Comparison of ENCODE assay signal across 29 cellular contexts in genomic region chr18:33034941-33035340, GRCh38.
DNase-seq lines count a peak whose midpoint lies in the region; ATAC-seq, FAIRE-seq and TF ChIP-seq lines count a peak whose summit lies in the region.
"Had no signal": no experiment of that assay in that cellular context is flagged by ENCODE, and none has a peak within 500 bp of the region (broad histone marks: within the 10 kb centered on the region; RNA-seq: fewer than 3 reads in every experiment).

No MANE protein-coding gene starts in this region.

- no peak for ATAC-seq in GM18867 (IDR thresholded peaks at IDR 0.05; ENCODE audit: unreplicated experiment)
- no peak for ATAC-seq in activated naive CD8-positive, alpha-beta T cell treated with anti-CD3 and anti-CD28 coated beads, Interleukin-2, amount 50 U/mL, for 24 hours
- ATAC-seq: activated CD8-positive, alpha-beta memory T cell treated with anti-CD3 and anti-CD28 coated beads, Interleukin-2, amount 10 ng/mL, durations not matched to agents 7 days and 5 days; activated T-cell treated with anti-CD3 and anti-CD28 coated beads, Interleukin-2, amount 50 U/mL, for 72 hours; mucosa of descending colon; T-helper 17 cell had no signal

- peaks cover 4% of the 10 kb centered on the region for H3K9me3 Mint-ChIP-seq in astrocyte (ENCODE audit: unreplicated experiment)
- H3K9me3 Mint-ChIP-seq in activated naive CD8-positive, alpha-beta T cell treated with anti-CD3 and anti-CD28 coated beads, Interleukin-2, amount 50 U/mL, for 24 hours, result no peaks in the 10 kb centered on the region
- H3K9me3 Mint-ChIP-seq: activated CD4-positive, alpha-beta T cell treated with anti-CD3 and anti-CD28 coated beads, Interleukin-2, amount 10 ng/mL, durations not matched to agents 24 days and 14 days; activated naive CD4-positive, alpha-beta T cell treated with anti-CD3 and anti-CD28 coated beads for 36 hours had no signal

- no peaks in the 10 kb centered on the region for H3K9me3 ChIP-seq in astrocyte (ENCODE audit: insufficient read depth, low read depth, low read length)
- H3K9me3 ChIP-seq: BLaER1, Caco-2, sigmoid colon had no signal

- H3K4me3 ChIP-seq in astrocyte (ENCODE audit: insufficient read depth, low read depth, low read length) (no peak overlapping the region), fibroblast of villous mesenchyme (ENCODE audit: low read depth, low read length) (no peak overlapping the region)
- H3K4me3 ChIP-seq: BLaER1, mucosa of descending colon, sigmoid colon, SK-N-MC had no signal

- no peaks in the 10 kb centered on the region for H3K36me3 ChIP-seq in astrocyte (ENCODE audit: insufficient read depth, low read length)
- H3K36me3 ChIP-seq: BLaER1, sigmoid colon had no signal

- no peaks in the 10 kb centered on the region for H3K36me3 Mint-ChIP-seq in astrocyte (ENCODE audit: low read depth, unreplicated experiment)
- H3K36me3 Mint-ChIP-seq in activated naive CD8-positive, alpha-beta T cell treated with anti-CD3 and anti-CD28 coated beads, Interleukin-2, amount 50 U/mL, for 24 hours (ENCODE audit: low read depth), result no peaks in the 10 kb centered on the region
- H3K36me3 Mint-ChIP-seq: activated CD8-positive, alpha-beta memory T cell treated with anti-CD3 and anti-CD28 coated beads, Interleukin-2, amount 10 ng/mL, durations not matched to agents 7 days and 5 days had no signal

- POLR2A ChIA-PET in HEK293T (lab: Yijun Ruan, JAX), result no interaction called here

- peak overlapping the region; percentile 64 for H3K4me2 ChIP-seq in astrocyte (ENCODE audit: low read length)
- H3K4me2 ChIP-seq: BLaER1 had no signal

- H3K27ac Mint-ChIP-seq in astrocyte (ENCODE audit: unreplicated experiment), result no peak overlapping the region
- H3K27ac Mint-ChIP-seq in activated naive CD8-positive, alpha-beta T cell treated with anti-CD3 and anti-CD28 coated beads, Interleukin-2, amount 50 U/mL, for 24 hours, result no peak overlapping the region
- H3K27ac Mint-ChIP-seq: activated CD4-positive, alpha-beta T cell treated with anti-CD3 and anti-CD28 coated beads, Interleukin-2, amount 10 ng/mL, durations not matched to agents 24 days and 14 days; activated CD8-positive, alpha-beta memory T cell treated with anti-CD3 and anti-CD28 coated beads, Interleukin-2, amount 10 ng/mL, durations not matched to agents 7 days and 5 days; activated naive CD4-positive, alpha-beta T cell treated with anti-CD3 and anti-CD28 coated beads for 36 hours; activated T-cell treated with anti-CD3 and anti-CD28 coated beads, Interleukin-2, amount 50 U/mL, for 72 hours; nephron progenitor cell; T-helper 17 cell had no signal

- peaks cover 4% of the 10 kb centered on the region for H3K4me1 Mint-ChIP-seq in astrocyte (ENCODE audit: low read depth, unreplicated experiment)
- no peaks in the 10 kb centered on the region for H3K4me1 Mint-ChIP-seq in activated naive CD8-positive, alpha-beta T cell treated with anti-CD3 and anti-CD28 coated beads, Interleukin-2, amount 50 U/mL, for 24 hours
- H3K4me1 Mint-ChIP-seq: activated CD4-positive, alpha-beta T cell treated with anti-CD3 and anti-CD28 coated beads, Interleukin-2, amount 10 ng/mL, durations not matched to agents 24 days and 14 days; activated CD8-positive, alpha-beta memory T cell treated with anti-CD3 and anti-CD28 coated beads, Interleukin-2, amount 10 ng/mL, durations not matched to agents 7 days and 5 days; central memory CD8-positive, alpha-beta T cell; nephron progenitor cell; T-helper 17 cell had no signal

- no peak overlapping the region for H3K27ac ChIP-seq in astrocyte (ENCODE audit: low read depth, low read length)
- H3K27ac ChIP-seq: BLaER1, RWPE1, sigmoid colon, SK-N-MC had no signal

- H3K9ac ChIP-seq in astrocyte (ENCODE audit: low read length), result no peak overlapping the region
- H3K9ac ChIP-seq: BLaER1 had no signal

- TF ChIP-seq CTCF in astrocyte (IDR thresholded peaks at IDR 0.05; ENCODE audit: insufficient read depth, low read depth, low read length) (no peak), fibroblast of villous mesenchyme (IDR thresholded peaks at IDR 0.05; ENCODE audit: insufficient read depth, low read depth, low read length) (no peak)

- H3K4me1 ChIP-seq in astrocyte (ENCODE audit: insufficient read depth, low read length), result no peaks in the 10 kb centered on the region
- H3K4me1 ChIP-seq: BLaER1, Caco-2, sigmoid colon had no signal

- FAIRE-seq in astrocyte (lab: Jason Lieb, UNC), result no peak
- FAIRE-seq: GM12891, H54 had no signal

- H3K4me3 Mint-ChIP-seq in astrocyte (ENCODE audit: unreplicated experiment), result no peak overlapping the region
- H3K4me3 Mint-ChIP-seq in activated naive CD8-positive, alpha-beta T cell treated with anti-CD3 and anti-CD28 coated beads, Interleukin-2, amount 50 U/mL, for 24 hours, result no peak overlapping the region
- H3K4me3 Mint-ChIP-seq: activated CD4-positive, alpha-beta T cell treated with anti-CD3 and anti-CD28 coated beads, Interleukin-2, amount 10 ng/mL, durations not matched to agents 24 days and 14 days; activated CD8-positive, alpha-beta memory T cell treated with anti-CD3 and anti-CD28 coated beads, Interleukin-2, amount 10 ng/mL, durations not matched to agents 7 days and 5 days; activated naive CD4-positive, alpha-beta T cell treated with anti-CD3 and anti-CD28 coated beads for 36 hours; activated T-cell treated with anti-CD3 and anti-CD28 coated beads, Interleukin-2, amount 50 U/mL, for 72 hours; central memory CD8-positive, alpha-beta T cell; nephron progenitor cell; T-helper 17 cell had no signal

- CTCF ChIA-PET in HEK293T (lab: Yijun Ruan, JAX), result no interaction called here

- no peaks in the 10 kb centered on the region for H3K79me2 ChIP-seq in astrocyte (ENCODE audit: insufficient read depth, low read length)

- H3K27me3 Mint-ChIP-seq in astrocyte (ENCODE audit: low read depth, unreplicated experiment), result no peaks in the 10 kb centered on the region
- no peaks in the 10 kb centered on the region for H3K27me3 Mint-ChIP-seq in activated naive CD8-positive, alpha-beta T cell treated with anti-CD3 and anti-CD28 coated beads, Interleukin-2, amount 50 U/mL, for 24 hours
- H3K27me3 Mint-ChIP-seq: activated CD4-positive, alpha-beta T cell treated with anti-CD3 and anti-CD28 coated beads, Interleukin-2, amount 10 ng/mL, durations not matched to agents 24 days and 14 days; activated CD8-positive, alpha-beta memory T cell treated with anti-CD3 and anti-CD28 coated beads, Interleukin-2, amount 10 ng/mL, durations not matched to agents 7 days and 5 days; central memory CD8-positive, alpha-beta T cell; T-helper 17 cell had no signal

- H4K20me1 ChIP-seq in astrocyte (ENCODE audit: insufficient read depth, low read length), result no peaks in the 10 kb centered on the region
- H4K20me1 ChIP-seq: BLaER1 had no signal

- no peak overlapping the region for H2AFZ ChIP-seq in astrocyte (ENCODE audit: low read depth, low read length)

- no peaks in the 10 kb centered on the region for H3K27me3 ChIP-seq in astrocyte (ENCODE audit: insufficient read depth, low read length)
- H3K27me3 ChIP-seq: BLaER1, sigmoid colon had no signal

- DNase-seq in HEK293T (ENCODE audit: extremely low spot score), result peak; percentile 41
- peak; percentile 68 for DNase-seq in astrocyte (ENCODE audit: low read depth)
- peak; percentile 64 for DNase-seq in fibroblast of villous mesenchyme (ENCODE audit: low read depth)
- DNase-seq in non-pigmented ciliary epithelial cell (ENCODE audit: low read depth), result peak; percentile 27
- no peak for DNase-seq in SHP77 (lab: John Stamatoyannopoulos, UW)
- no peak for DNase-seq in activated naive CD8-positive, alpha-beta T cell treated with anti-CD3 and anti-CD28 coated beads, Interleukin-2, amount 50 U/mL, for 24 hours
- DNase-seq: ACHN; activated CD4-positive, alpha-beta T cell treated with anti-CD3 and anti-CD28 coated beads, Interleukin-2, amount 10 ng/mL, durations not matched to agents 24 days and 14 days; activated CD8-positive, alpha-beta memory T cell treated with anti-CD3 and anti-CD28 coated beads, Interleukin-2, amount 10 ng/mL, durations not matched to agents 7 days and 5 days; activated naive CD4-positive, alpha-beta T cell treated with anti-CD3 and anti-CD28 coated beads for 36 hours; activated T-cell treated with anti-CD3 and anti-CD28 coated beads, Interleukin-2, amount 50 U/mL, for 72 hours; amygdala; Caco-2; Kasumi-1; mucosa of descending colon; NCI-H1092; NCI-H187 treated with DMSO at 0.1 percent for 48 hours; NCI-H748 treated with DMSO at 0.1 percent for 48 hours; nephron progenitor cell; sigmoid colon; substantia nigra; T-helper 17 cell had no signal

TF ChIP-seq in HEK293T, 16 proteins besides CTCF, POLR2A, EP300 and RAD21:
- TF ChIP-seq BHLHE40 (IDR thresholded peaks at IDR 0.05; ENCODE audit: borderline replicate concordance) (0 out of 2 replicates have a peak, but pooled peaks have one; percentile 28), FOXA1 (IDR thresholded peaks at IDR 0.05) (peak; percentile 5; the same call in 1 of the 2 replicates), ARNT (IDR thresholded peaks at IDR 0.05) (no peak), CTBP1 (IDR thresholded peaks at IDR 0.05; ENCODE audit: borderline replicate concordance) (peak; percentile 39), PKNOX1 (IDR thresholded peaks at IDR 0.05) (peak; percentile 83)

Comparison
In these comparisons a context has a peak if more than half of its experiments do, and no peak if none do; other contexts are left out.
1. DNase-seq: peak in HEK293T (single experiment), astrocyte (single experiment), fibroblast of villous mesenchyme (single experiment) and non-pigmented ciliary epithelial cell (single experiment); none in SHP77 (0 of 2) and activated naive CD8-positive, alpha-beta T cell treated with anti-CD3 and anti-CD28 coated beads, Interleukin-2, amount 50 U/mL, for 24 hours (single experiment).